ENCODE assay signal across 16 cellular contexts in the genomic region with DNA sequence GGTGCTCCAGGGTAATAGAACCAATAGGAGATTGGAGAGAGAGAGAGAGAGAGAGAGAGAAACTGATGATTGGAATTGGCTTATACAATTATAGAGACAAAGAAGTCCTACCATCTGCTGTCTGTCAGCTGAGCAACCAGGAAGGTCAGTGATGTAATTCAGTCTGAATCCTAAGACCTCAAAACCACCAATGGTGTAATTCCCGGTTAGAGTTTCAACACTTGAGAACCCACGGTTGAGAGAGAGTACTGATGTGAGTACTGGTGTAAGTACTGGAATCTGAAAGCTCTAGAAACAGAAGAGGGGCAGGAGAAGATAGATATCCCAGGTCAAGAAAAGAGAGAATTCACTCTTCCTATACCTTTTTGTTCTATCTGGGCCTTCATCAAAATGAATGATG.
DNase-seq lines count a peak whose midpoint lies in the region; ATAC-seq and TF ChIP-seq lines count a peak whose summit lies in the region.
"Had no signal": no experiment of that assay in that cellular context is flagged by ENCODE, and none has a peak within 500 bp of the region (broad histone marks: within the 10 kb centered on the region; RNA-seq: fewer than 3 reads in every experiment).

No MANE protein-coding gene starts in this region.

- TF ChIP-seq CTCF in fibroblast of mammary gland (conservative IDR thresholded peaks at IDR 0.05; ENCODE audit: control insufficient read depth, insufficient read depth, low read depth, low read length), result no peak
- no peak for TF ChIP-seq CTCF in vagina (IDR thresholded peaks at IDR 0.05)

- intact Hi-C loops in vagina (cut with DNase I) (no loop called here), aorta (cut with DNase I) (no loop called here)

- WGBS in aorta, 2 donors, result 43 to 50% methylated on average over 2 of the region's 2 CpGs

- no peak for ATAC-seq in aorta (ENCODE audit: low FRiP score)
- ATAC-seq: CD8-positive, alpha-beta T cell; foreskin keratinocyte had no signal

- no peak for TF ChIP-seq POLR2A in vagina (IDR thresholded peaks at IDR 0.05)

- H3K36me3 ChIP-seq in vagina (no peaks in the 10 kb centered on the region), aorta (ENCODE audit: control insufficient read depth in 1 of 2, insufficient read depth in 2 of 2, low read length in 1 of 2) (no peaks in the 10 kb centered on the region)
- H3K36me3 ChIP-seq: uterus had no signal

- no peak overlapping the region for H3K4me3 ChIP-seq in fibroblast of mammary gland (ENCODE audit: control insufficient read depth, low read depth, low read length)
- no peak overlapping the region for H3K4me3 ChIP-seq in vagina
- H3K4me3 ChIP-seq in aorta (ENCODE audit: low read length in 2 of 2), result no peak overlapping the region
- H3K4me3 ChIP-seq: skin epidermis, uterus had no signal

- H3K27me3 ChIP-seq in vagina, result no peaks in the 10 kb centered on the region
- H3K27me3 ChIP-seq in aorta (ENCODE audit: control insufficient read depth in 1 of 2, insufficient read depth in 2 of 2, low read length in 1 of 2), result no peaks in the 10 kb centered on the region
- H3K27me3 ChIP-seq: foreskin keratinocyte, uterus had no signal

- H3K4me1 ChIP-seq in vagina (no peaks in the 10 kb centered on the region), aorta (ENCODE audit: control insufficient read depth in 1 of 2, insufficient read depth in 2 of 2, low read length in 2 of 2) (no peaks in the 10 kb centered on the region)
- H3K4me1 ChIP-seq: foreskin keratinocyte, uterus had no signal

- H3K9me3 ChIP-seq in vagina (no peaks in the 10 kb centered on the region), aorta (ENCODE audit: control insufficient read depth, low read length) (no peaks in the 10 kb centered on the region)
- H3K9me3 ChIP-seq: uterus had no signal

- no peak overlapping the region for H3K27ac ChIP-seq in vagina
- H3K27ac ChIP-seq in aorta (ENCODE audit: low read depth in 1 of 2, low read length in 2 of 2), result no peak overlapping the region
- H3K27ac ChIP-seq: foreskin keratinocyte, skin epidermis, uterus had no signal

- DNase-seq in NCI-H2171 treated with DMSO at 0.1 percent for 48 hours (lab: John Stamatoyannopoulos, UW) (peak; percentile 2), NCI-H2171 (lab: John Stamatoyannopoulos, UW) (no peak), SIG-M5 (lab: John Stamatoyannopoulos, UW) (peak; percentile 58), fibroblast of mammary gland (ENCODE audit: low read depth) (peak; percentile 5), stromal cell of bone marrow (ENCODE audit: low read depth) (peak; percentile 42), Ammon's horn (ENCODE audit: low spot score) (no peak), vagina (ENCODE audit: extremely low spot score in 2 of 2) (no peak), aorta (no peak)
- DNase-seq: activated CD4-positive, alpha-beta memory T cell treated with anti-CD3 and anti-CD28 coated beads, Interleukin-2, amount 10 ng/mL, durations not matched to agents 7 days and 5 days; CD8-positive, alpha-beta T cell; foreskin keratinocyte; NCI-H1105 treated with DMSO at 0.1 percent for 48 hours; NCI-H526; occipital lobe; uterus had no signal

Comparison
In these comparisons a context has a peak if more than half of its experiments do, and no peak if none do; other contexts are left out.
1. DNase-seq: peak in NCI-H2171 treated with DMSO at 0.1 percent for 48 hours (single experiment), SIG-M5 (single experiment), fibroblast of mammary gland (single experiment) and stromal cell of bone marrow (single experiment); none in NCI-H2171 (single experiment), Ammon's horn (single experiment), vagina (0 of 2) and aorta (0 of 2).